11 cellular contexts compared by ENCODE assay signal in genomic region chr9:128628471-128629048, GRCh38. TPM values are rescaled to one million over a fixed set of nuclear protein-coding genes. Genes with fewer than 3 reads are reported as not detected.
DNase-seq lines count a peak whose midpoint lies in the region; ATAC-seq, FAIRE-seq and TF ChIP-seq lines count a peak whose summit lies in the region.
"Had no signal": no experiment of that assay in that cellular context is flagged by ENCODE, and none has a peak within 500 bp of the region (broad histone marks: within the 10 kb centered on the region; RNA-seq: fewer than 3 reads in every experiment).

No MANE protein-coding gene starts in this region.

- H3K9me3 ChIP-seq in pancreas = no peaks in the 10 kb centered on the region
- H3K9me3 ChIP-seq: Peyer's patch had no signal

- no peak overlapping the region for H3K4me3 Mint-ChIP-seq in activated T-cell treated with anti-CD3 and anti-CD28 coated beads, Interleukin-2, amount 50 U/mL, for 24 hours
- H3K4me3 Mint-ChIP-seq: activated CD4-positive, alpha-beta memory T cell treated with anti-CD3 and anti-CD28 coated beads for 36 hours had no signal

- no peak for FAIRE-seq in pancreas (lab: Jason Lieb, UNC)
- FAIRE-seq: colon had no signal

- peak; percentile 94 for ATAC-seq in Right ventricle myocardium superior (ENCODE audit: poor library complexity)
- ATAC-seq in pancreas = peak; percentile 26 to 52 (median 49)
- no peak for ATAC-seq in HG02798 (IDR thresholded peaks at IDR 0.05; ENCODE audit: poor library complexity, unreplicated experiment)

- no peaks in the 10 kb centered on the region for H3K4me1 Mint-ChIP-seq in activated T-cell treated with anti-CD3 and anti-CD28 coated beads, Interleukin-2, amount 50 U/mL, for 24 hours (ENCODE audit: low read depth)

- WGBS in pancreas, 2 donors = 74 to 75% methylated on average over 17 of the region's 17 CpGs

- H3K27me3 Mint-ChIP-seq in activated T-cell treated with anti-CD3 and anti-CD28 coated beads, Interleukin-2, amount 50 U/mL, for 24 hours = no peaks in the 10 kb centered on the region
- H3K27me3 Mint-ChIP-seq: activated CD4-positive, alpha-beta memory T cell treated with anti-CD3 and anti-CD28 coated beads for 36 hours had no signal

- peaks cover 0 to 7% (median 0%) of the 10 kb centered on the region in 3 donors for H3K4me1 ChIP-seq in pancreas

- H3K27me3 ChIP-seq in pancreas = no peaks in the 10 kb centered on the region
- H3K27me3 ChIP-seq: Peyer's patch had no signal

- H3K27ac ChIP-seq in C4-2B (peak overlapping the region; percentile 32), VCaP (0 out of 2 replicates have a peak overlapping the region, but pooled peaks have one; percentile 4), pancreas (no peak overlapping the region)
- H3K27ac ChIP-seq: Peyer's patch had no signal

- no peaks in the 10 kb centered on the region for H3K9me3 Mint-ChIP-seq in activated T-cell treated with anti-CD3 and anti-CD28 coated beads, Interleukin-2, amount 50 U/mL, for 24 hours
- H3K9me3 Mint-ChIP-seq: activated CD4-positive, alpha-beta memory T cell treated with anti-CD3 and anti-CD28 coated beads for 36 hours had no signal

- TF ChIP-seq CTCF in C4-2B (conservative IDR thresholded peaks at IDR 0.05) = no peak
- no peak for TF ChIP-seq CTCF in VCaP (conservative IDR thresholded peaks at IDR 0.05)
- TF ChIP-seq CTCF in pancreas (IDR thresholded peaks at IDR 0.05) = no peak

- peaks cover 3 to 60% (median 37%) of the 10 kb centered on the region in 3 donors for H3K36me3 ChIP-seq in pancreas

- intact Hi-C loops in Right ventricle myocardium superior (cut with DNase I) (no loop called here), pancreas (cut with DNase I) (no loop called here)

- no peak overlapping the region for H3K4me3 ChIP-seq in pancreas
- H3K4me3 ChIP-seq: Peyer's patch had no signal

- peaks cover 95% of the 10 kb centered on the region for H3K36me3 Mint-ChIP-seq in activated T-cell treated with anti-CD3 and anti-CD28 coated beads, Interleukin-2, amount 50 U/mL, for 24 hours (ENCODE audit: low read depth)

- no peak overlapping the region for H3K27ac Mint-ChIP-seq in activated T-cell treated with anti-CD3 and anti-CD28 coated beads, Interleukin-2, amount 50 U/mL, for 24 hours
- H3K27ac Mint-ChIP-seq: activated CD4-positive, alpha-beta memory T cell treated with anti-CD3 and anti-CD28 coated beads for 36 hours had no signal

- DNase-seq in Right ventricle myocardium superior (peak; percentile 88), pancreas (peak in 1 of 6 donors; percentile 63), DMS153 (lab: John Stamatoyannopoulos, UW) (no peak)
- no peak for DNase-seq in activated T-cell treated with anti-CD3 and anti-CD28 coated beads, Interleukin-2, amount 50 U/mL, for 24 hours
- no peak for DNase-seq in NK-92 treated with Interleukin-12 subunit alpha and Interleukin-12 subunit beta, amount 100 ng/mL, for 24 hours (lab: John Stamatoyannopoulos, UW)
- DNase-seq: activated CD4-positive, alpha-beta memory T cell treated with anti-CD3 and anti-CD28 coated beads for 36 hours had no signal

RNA-seq across cellular contexts. Expression of gene DYNC2I2, which starts 28.1 kb away (rescaled TPM):
- total RNA-seq in Right ventricle myocardium superior = 40.0 TPM
- 10 to 100 TPM; 19.5 to 29.3 (median 21.1) TPM for total RNA-seq in pancreas
- 10 to 100 TPM; 75.2 to 90.3 TPM for polyA plus RNA-seq in pancreas

Comparison
In these comparisons a context has a peak if more than half of its experiments do, and no peak if none do; other contexts are left out.
1. H3K27ac ChIP-seq: peak in C4-2B (single experiment) and VCaP (single experiment); none in pancreas (0 of 4).